Comparison of ENCODE assay signal across 17 cellular contexts in genomic region chr21:28762357-28762735, GRCh38.
DNase-seq lines count a peak whose midpoint lies in the region; ATAC-seq and TF ChIP-seq lines count a peak whose summit lies in the region.
"Had no signal": no experiment of that assay in that cellular context is flagged by ENCODE, and none has a peak within 500 bp of the region (broad histone marks: within the 10 kb centered on the region; RNA-seq: fewer than 3 reads in every experiment).

No MANE protein-coding gene starts in this region.

- no peak overlapping the region for H3K9ac ChIP-seq in SK-N-SH
- H3K9ac ChIP-seq: BLaER1 had no signal

- no peak overlapping the region for H3K4me3 ChIP-seq in SK-N-SH (ENCODE audit: low read depth in 2 of 2, low read length in 1 of 2)
- no peak overlapping the region for H3K4me3 ChIP-seq in esophagus muscularis mucosa
- H3K4me3 ChIP-seq: BLaER1, GM12878, HAP-1 had no signal

- peak overlapping the region; percentile 38 to 41; a peak in 2 of 4 replicates for H3K27ac ChIP-seq in SK-N-SH (ENCODE audit: low read depth in 2 of 2, low read length in 1 of 2)
- H3K27ac ChIP-seq in esophagus muscularis mucosa (replicated peaks in 1 of 4), result peak overlapping the region; percentile 68 to 92 (median 88)
- H3K27ac ChIP-seq: 22Rv1, BLaER1 had no signal

- no peak for TF ChIP-seq RAD21 in SK-N-SH (IDR thresholded peaks at IDR 0.05; ENCODE audit: low read length)

- intact Hi-C loops in esophagus muscularis mucosa (cut with DNase I), result no loop called here

- H3K9me3 ChIP-seq in SK-N-SH (no peaks in the 10 kb centered on the region), esophagus muscularis mucosa (no peaks in the 10 kb centered on the region)
- H3K9me3 ChIP-seq: HAP-1 had no signal

- no peak for TF ChIP-seq POLR2A in esophagus muscularis mucosa (IDR thresholded peaks at IDR 0.05; ENCODE audit: low read depth)

- TF ChIP-seq CTCF in SK-N-SH (IDR thresholded peaks at IDR 0.05) (no peak), esophagus muscularis mucosa (IDR thresholded peaks at IDR 0.05) (no peak)

- H3K79me2 ChIP-seq in SK-N-SH (ENCODE audit: insufficient read depth), result no peaks in the 10 kb centered on the region

- no peaks in the 10 kb centered on the region for H3K9me2 ChIP-seq in SK-N-SH

- WGBS in SK-N-SH (ENCODE audit: low lambda C conversion rate), result 75% methylated on average over 1 of the region's 1 CpG
- 50% methylated on average over 1 of the region's 1 CpG for WGBS in esophagus muscularis mucosa

- POLR2A ChIA-PET in SK-N-SH (lab: Yijun Ruan, JAX), result no interaction called here

- H4K20me1 ChIP-seq in SK-N-SH (ENCODE audit: insufficient read depth), result no peaks in the 10 kb centered on the region
- H4K20me1 ChIP-seq: BLaER1 had no signal

- no peak overlapping the region for H2AFZ ChIP-seq in SK-N-SH (ENCODE audit: low read depth)

- H3K27me3 ChIP-seq in SK-N-SH (ENCODE audit: insufficient read depth) (no peaks in the 10 kb centered on the region), esophagus muscularis mucosa (no peaks in the 10 kb centered on the region)
- H3K27me3 ChIP-seq: BLaER1 had no signal

- no peak overlapping the region for H3K4me2 ChIP-seq in SK-N-SH
- H3K4me2 ChIP-seq: BLaER1 had no signal

- ATAC-seq in SK-N-SH treated with all-trans-retinoic acid at 6 μM for 48 hours (no peak), GM21360 (IDR thresholded peaks at IDR 0.05; ENCODE audit: unreplicated experiment) (no peak)
- ATAC-seq: GM12878, HepG2 had no signal

- no peaks in the 10 kb centered on the region for H3K36me3 ChIP-seq in SK-N-SH (replicated peaks in 1 of 2; ENCODE audit: control insufficient read depth in 1 of 2, insufficient read depth in 2 of 2, low read length in 1 of 2)
- no peaks in the 10 kb centered on the region for H3K36me3 ChIP-seq in esophagus muscularis mucosa
- H3K36me3 ChIP-seq: BLaER1, HAP-1 had no signal

- DNase-seq in SK-N-SH (no peak), esophagus muscularis mucosa (ENCODE audit: extremely low spot score) (no peak), renal cortical epithelial cell (ENCODE audit: low read depth) (peak; percentile 56), SKM-1 (lab: John Stamatoyannopoulos, UW; ENCODE audit: unreplicated experiment) (no peak), islet precursor cell (no peak), AG08395 (ENCODE audit: low spot score) (no peak)
- DNase-seq: AML-193; Calu3; CD8-positive, alpha-beta memory T cell; DMS 273 treated with DMSO at 0.1 percent for 48 hours had no signal

- H3F3A ChIP-seq in SK-N-SH (replicated peaks; ENCODE audit: insufficient read depth), result peaks cover 4% of the 10 kb centered on the region

- CTCF ChIA-PET in SK-N-SH (lab: Yijun Ruan, JAX), result interaction anchor here (1.5 kb wide), 1 partner anchor 17 kb away, joined by 6 read pairs; no protein-coding TSS in a partner anchor

- no peak for TF ChIP-seq EP300 in SK-N-SH (IDR thresholded peaks at IDR 0.05; ENCODE audit: borderline replicate concordance in 1 of 2, low read depth in 1 of 2, low read length in 1 of 2)
- no peak for TF ChIP-seq EP300 in esophagus muscularis mucosa (IDR thresholded peaks at IDR 0.05)

- no peaks in the 10 kb centered on the region; a peak in 1 of 4 replicates for H3K4me1 ChIP-seq in SK-N-SH (ENCODE audit: control insufficient read depth in 1 of 2, insufficient read depth in 2 of 2, low read depth in 1 of 2, low read length in 1 of 2)
- H3K4me1 ChIP-seq in esophagus muscularis mucosa, result peaks cover 31 to 68% (median 44%) of the 10 kb centered on the region in 4 donors
- H3K4me1 ChIP-seq: HAP-1 had no signal

TF ChIP-seq in SK-N-SH, 30 proteins besides CTCF, POLR2A, EP300 and RAD21:
- TF ChIP-seq USF2 (IDR thresholded peaks at IDR 0.05; ENCODE audit: borderline replicate concordance, low read depth, low read length), result no peak
- TF ChIP-seq NRF1 (IDR thresholded peaks at IDR 0.05; ENCODE audit: low read depth, low read length), result no peak
- no peak for TF ChIP-seq CHD2 (IDR thresholded peaks at IDR 0.05; ENCODE audit: low read length, partially characterized antibody)
- no peak for TF ChIP-seq EZH2phosphoT487 (IDR thresholded peaks at IDR 0.05; ENCODE audit: borderline replicate concordance, low read depth)
- no peak for TF ChIP-seq FOXJ3 (CRISPR knock-in tag; IDR thresholded peaks at IDR 0.05)
- TF ChIP-seq PBX3 (IDR thresholded peaks at IDR 0.05), result no peak
- TF ChIP-seq YY1 (IDR thresholded peaks at IDR 0.05; ENCODE audit: low read depth), result no peak

TF ChIP-seq in SK-N-SH treated with all-trans-retinoic acid at 6 μM for 48 hours, 23 proteins besides CTCF, POLR2A, EP300 and RAD21:
- TF ChIP-seq SNAI2 (CRISPR knock-in tag; IDR thresholded peaks at IDR 0.05), result no peak
- TF ChIP-seq ZFP3 (CRISPR knock-in tag; IDR thresholded peaks at IDR 0.05), result no peak
- TF ChIP-seq ZFP30 (CRISPR knock-in tag; IDR thresholded peaks at IDR 0.05), result no peak
- no peak for TF ChIP-seq ESRRG (CRISPR knock-in tag; IDR thresholded peaks at IDR 0.05)
